Comparison of ENCODE assay signal across 16 cellular contexts in genomic region chr1:40956397-40956796, GRCh38.
"Had no signal": no experiment of that assay in that cellular context is flagged by ENCODE, and none has a peak within 500 bp of the region (broad histone marks: within the 10 kb centered on the region; RNA-seq: fewer than 3 reads in every experiment).

No MANE protein-coding gene starts in this region.

- DNase-seq: activated CD4-positive, alpha-beta memory T cell treated with anti-CD3 and anti-CD28 coated beads, Interleukin-2, amount 10 ng/mL, durations not matched to agents 7 days and 5 days; activated CD4-positive, alpha-beta T cell treated with anti-CD3 and anti-CD28 coated beads for 4 hours; activated effector memory CD4-positive, alpha-beta T cell treated with anti-CD3 and anti-CD28 coated beads, Interleukin-2, amount 50 U/mL, for 16 hours; activated T-cell treated with anti-CD3 and anti-CD28 coated beads, Interleukin-2, amount 50 U/mL, for 48 hours; caudate nucleus; islet precursor cell; left ventricle myocardium superior; nephron progenitor cell; occipital lobe; stimulated activated naive CD8-positive, alpha-beta T cell treated with anti-CD3 and anti-CD28 coated beads, Interleukin-15, amount 100 ng/mL, for 72 hours; T-helper 17 cell had no signal

- H3K4me3 Mint-ChIP-seq: activated CD4-positive, alpha-beta memory T cell treated with anti-CD3 and anti-CD28 coated beads, Interleukin-2, amount 10 ng/mL, durations not matched to agents 7 days and 5 days; nephron progenitor cell; stimulated activated naive CD8-positive, alpha-beta T cell treated with anti-CD3 and anti-CD28 coated beads, Interleukin-15, amount 100 ng/mL, for 72 hours; T-helper 17 cell; type B pancreatic cell had no signal

- H3K27me3 ChIP-seq: hepatocyte had no signal

- H2AFZ ChIP-seq: hepatocyte had no signal

- H3K27ac ChIP-seq: hepatocyte had no signal

- ATAC-seq: activated naive CD4-positive, alpha-beta T cell treated with anti-CD3 and anti-CD28 coated beads, Interleukin-2, amount 50 U/mL, for 72 hours; esophagus mucosa; left ventricle myocardium superior; sciatic nerve; stimulated activated naive CD8-positive, alpha-beta T cell treated with anti-CD3 and anti-CD28 coated beads, Interleukin-15, amount 100 ng/mL, for 72 hours; T-helper 17 cell had no signal

- H3K27ac Mint-ChIP-seq: activated CD4-positive, alpha-beta memory T cell treated with anti-CD3 and anti-CD28 coated beads, Interleukin-2, amount 10 ng/mL, durations not matched to agents 7 days and 5 days; activated naive CD4-positive, alpha-beta T cell treated with anti-CD3 and anti-CD28 coated beads, Interleukin-2, amount 50 U/mL, for 72 hours; nephron progenitor cell; stimulated activated naive CD8-positive, alpha-beta T cell treated with anti-CD3 and anti-CD28 coated beads, Interleukin-15, amount 100 ng/mL, for 72 hours; T-helper 17 cell had no signal

- H3K79me2 ChIP-seq: hepatocyte had no signal

- H3K36me3 Mint-ChIP-seq: activated naive CD4-positive, alpha-beta T cell treated with anti-CD3 and anti-CD28 coated beads, Interleukin-2, amount 50 U/mL, for 72 hours; type B pancreatic cell had no signal

- H3K4me2 ChIP-seq: hepatocyte had no signal

- H3K9me3 Mint-ChIP-seq: activated CD4-positive, alpha-beta memory T cell treated with anti-CD3 and anti-CD28 coated beads, Interleukin-2, amount 10 ng/mL, durations not matched to agents 7 days and 5 days; activated naive CD4-positive, alpha-beta T cell treated with anti-CD3 and anti-CD28 coated beads, Interleukin-2, amount 50 U/mL, for 72 hours; stimulated activated naive CD8-positive, alpha-beta T cell treated with anti-CD3 and anti-CD28 coated beads, Interleukin-15, amount 100 ng/mL, for 72 hours; type B pancreatic cell had no signal

- H3K27me3 Mint-ChIP-seq: type B pancreatic cell had no signal

- H3K4me3 ChIP-seq: hepatocyte had no signal
